ENCODE assay signal across 8 cellular contexts in genomic region chr19:12723643-12724426, GRCh38. TPM values are rescaled to one million over a fixed set of nuclear protein-coding genes. Genes with fewer than 3 reads are reported as not detected.
DNase-seq lines count a peak whose midpoint lies in the region; ATAC-seq lines count a peak whose summit lies in the region.

Gene TNPO2, minus strand, starts transcription at chr19:12723932. Its CDS starts 2,955 bp downstream, at chr19:12720977.

- peaks cover 34% of the 10 kb centered on the region for H3K4me1 ChIP-seq in CD4-positive, CD25-positive, alpha-beta regulatory T cell (ENCODE audit: control insufficient read depth, insufficient read depth, low read length, poor library complexity, severe bottlenecking)
- H3K4me1 ChIP-seq in mononuclear cell (ENCODE audit: insufficient read depth, low read length) = peaks cover 34% of the 10 kb centered on the region

- H3K27me3 Mint-ChIP-seq in CD4-positive, CD25-positive, alpha-beta regulatory T cell = peaks cover 7% of the 10 kb centered on the region

- peaks cover 9 to 45% (median 33%) of the 10 kb centered on the region in 4 donors for H3K4me1 Mint-ChIP-seq in CD4-positive, CD25-positive, alpha-beta regulatory T cell

- peak within 1 kb of the TSS; percentile 86 for H3K27ac ChIP-seq in CD4-positive, CD25-positive, alpha-beta regulatory T cell (ENCODE audit: insufficient read depth, low read length, poor library complexity, severe bottlenecking)

- H3K27me3 ChIP-seq in CD4-positive, CD25-positive, alpha-beta regulatory T cell (ENCODE audit: control insufficient read depth, insufficient read depth, low read length) = no peaks in the 10 kb centered on the region
- H3K27me3 ChIP-seq in mononuclear cell (ENCODE audit: insufficient read depth, low read length) = no peaks in the 10 kb centered on the region

- peak within 1 kb of the TSS; percentile 93 to 95 (median 94) for H3K4me3 Mint-ChIP-seq in CD4-positive, CD25-positive, alpha-beta regulatory T cell

- DNase-seq in CD4-positive, CD25-positive, alpha-beta regulatory T cell = peak; percentile 41 to 85 (median 70)
- DNase-seq in NOMO-1 treated with DMSO at 0.1 percent for 48 hours (lab: John Stamatoyannopoulos, UW; ENCODE audit: unreplicated experiment) (peak; percentile 56), epidermal melanocyte (ENCODE audit: insufficient read length, low spot score) (peak; percentile 80)
- peak; percentile 53 to 59 (median 53) for DNase-seq in activated CD8-positive, alpha-beta memory T cell treated with anti-CD3 and anti-CD28 coated beads for 48 hours (ENCODE audit: low read depth in 2 of 3, low spot score in 2 of 3)
- peak; percentile 51 for DNase-seq in stimulated activated CD8-positive, alpha-beta memory T cell treated with anti-CD3 and anti-CD28 coated beads, Interleukin-4, amount 100 ng/mL, for 24 hours (ENCODE audit: low read depth)

- H3K9me3 ChIP-seq in CD4-positive, CD25-positive, alpha-beta regulatory T cell (ENCODE audit: control insufficient read depth in 2 of 2, low read length in 2 of 2) = no peaks in the 10 kb centered on the region
- no peaks in the 10 kb centered on the region for H3K9me3 ChIP-seq in mononuclear cell (ENCODE audit: low read depth, low read length)

- H3K9me3 Mint-ChIP-seq in CD4-positive, CD25-positive, alpha-beta regulatory T cell = peaks cover 0 to 4% (median 0%) of the 10 kb centered on the region in 7 donors

- H3K36me3 ChIP-seq in CD4-positive, CD25-positive, alpha-beta regulatory T cell (ENCODE audit: control insufficient read depth, insufficient read depth, low read length) = peaks cover 5% of the 10 kb centered on the region

- peak within 1 kb of the TSS; percentile 83 to 97 (median 94) for H3K27ac Mint-ChIP-seq in CD4-positive, CD25-positive, alpha-beta regulatory T cell

- H3K36me3 Mint-ChIP-seq in CD4-positive, CD25-positive, alpha-beta regulatory T cell = peaks cover 7% of the 10 kb centered on the region

- ATAC-seq in CD4-positive, CD25-positive, alpha-beta regulatory T cell (ENCODE audit: low read depth in 2 of 2) = peak; percentile 26 to 33
- peak; percentile 31 for ATAC-seq in HG02759 (IDR thresholded peaks at IDR 0.05; ENCODE audit: unreplicated experiment)
- ATAC-seq in HG03457 (IDR thresholded peaks at IDR 0.05; ENCODE audit: unreplicated experiment) = no peak

- peak within 1 kb of the TSS; percentile 92 for H3K4me3 ChIP-seq in CD4-positive, CD25-positive, alpha-beta regulatory T cell (ENCODE audit: low read depth, low read length)
- peak within 1 kb of the TSS; percentile 89 for H3K4me3 ChIP-seq in mononuclear cell (ENCODE audit: low read length)

RNA-seq across cellular contexts. Expression of gene TNPO2, which starts in this region (rescaled TPM):
- 42.9 TPM for total RNA-seq in CD4-positive, CD25-positive, alpha-beta regulatory T cell
- polyA plus RNA-seq in CD4-positive, CD25-positive, alpha-beta regulatory T cell = 1 to 10 TPM; 1.7 to 3.1 (median 2.0) TPM
- total RNA-seq in mononuclear cell = 20.3 TPM
